Comparison of ENCODE assay signal across 2 cellular contexts in genomic region chr7:149197675-149198074, GRCh38.
TF ChIP-seq lines count a peak whose summit lies in the region.

No MANE protein-coding gene starts in this region.

TF ChIP-seq in SK-N-SH, 30 proteins besides CTCF, POLR2A, EP300 and RAD21 (continued from another document):
- no peak for TF ChIP-seq REST (IDR thresholded peaks at IDR 0.05; ENCODE audit: low read depth, low read length)
- TF ChIP-seq RCOR1 (IDR thresholded peaks at IDR 0.05; ENCODE audit: low read length): no peak
- TF ChIP-seq YY1 (IDR thresholded peaks at IDR 0.05; ENCODE audit: low read depth): no peak
- TF ChIP-seq RXRA (IDR thresholded peaks at IDR 0.05; ENCODE audit: borderline replicate concordance, low read depth): no peak
- no peak for TF ChIP-seq IRF3 (IDR thresholded peaks at IDR 0.05; ENCODE audit: low read depth, low read length)

TF ChIP-seq in SK-N-SH treated with all-trans-retinoic acid at 6 μM for 48 hours, 23 proteins besides CTCF, POLR2A, EP300 and RAD21 (continued from another document):
- no peak for TF ChIP-seq POU6F1 (CRISPR knock-in tag; IDR thresholded peaks at IDR 0.05; ENCODE audit: borderline replicate concordance, low read depth)
- TF ChIP-seq ZC3H10 (CRISPR knock-in tag; IDR thresholded peaks at IDR 0.05): no peak
- TF ChIP-seq TCF4 (CRISPR knock-in tag; IDR thresholded peaks at IDR 0.05; ENCODE audit: borderline replicate concordance): no peak
- no peak for TF ChIP-seq ARNTL (CRISPR knock-in tag; IDR thresholded peaks at IDR 0.05; ENCODE audit: borderline replicate concordance, low read depth)
- TF ChIP-seq SNAI2 (CRISPR knock-in tag; IDR thresholded peaks at IDR 0.05): no peak
- TF ChIP-seq CSRNP3 (CRISPR knock-in tag; IDR thresholded peaks at IDR 0.05): no peak
- TF ChIP-seq ESRRG (CRISPR knock-in tag; IDR thresholded peaks at IDR 0.05): no peak
